In genomic region chr7:18041202-18041601, GRCh38 we compare ENCODE assay signal across 41 cellular contexts. TPM values are rescaled to one million over a fixed set of nuclear protein-coding genes. Genes with fewer than 3 reads are reported as not detected.
"Had no signal": no experiment of that assay in that cellular context is flagged by ENCODE, and none has a peak within 500 bp of the region (broad histone marks: within the 10 kb centered on the region; RNA-seq: fewer than 3 reads in every experiment).

No MANE protein-coding gene starts in this region.

- H3K4me3 ChIP-seq: heart right ventricle, left lung, lower lobe of right lung, mucosa of descending colon, right lobe of liver, thoracic aorta, vagina had no signal

- ATAC-seq: activated naive CD4-positive, alpha-beta T cell treated with anti-CD3 and anti-CD28 coated beads, Interleukin-2, amount 50 U/mL, for 72 hours; heart right ventricle; left lung; lower lobe of right lung; mucosa of descending colon; natural killer cell treated with Interleukin-12 subunit alpha and Interleukin-12 subunit beta and Interleukin-15 and Interleukin-18, amount 100 ng/mL, for 72 hours; right lobe of liver; stimulated activated effector memory CD8-positive, alpha-beta T cell treated with anti-CD3 and anti-CD28 coated beads, Interleukin-12 subunit alpha, Interleukin-12 subunit beta, amount 100 ng/mL, for 72 hours; T-helper 17 cell; WTC11 had no signal

- H3K27me3 ChIP-seq: brain microvascular endothelial cell, heart right ventricle, left lung, right lobe of liver, vagina had no signal

- H3K27ac ChIP-seq: heart right ventricle, left lung, lower lobe of right lung, right lobe of liver, thoracic aorta, vagina had no signal

- H3K9me3 Mint-ChIP-seq: activated CD4-positive, alpha-beta memory T cell treated with anti-CD3 and anti-CD28 coated beads, Interleukin-2, amount 10 ng/mL, durations not matched to agents 7 days and 5 days; activated CD4-positive, alpha-beta T cell treated with anti-CD3 and anti-CD28 coated beads, Interleukin-2, amount 10 ng/mL, durations not matched to agents 7 days and 5 days; activated T-helper 2 cell treated with anti-CD3 and anti-CD28 coated beads, Interferon-gamma antibody, Interleukin-2, Interleukin-4, amounts not matched to agents 10 μg/mL and 5 μg/mL and 100 μg/mL, durations not matched to agents 14 hours and 24 hours and 36 hours; natural killer cell treated with Interleukin-12 subunit alpha and Interleukin-12 subunit beta and Interleukin-15 and Interleukin-18, amount 100 ng/mL, for 72 hours; stimulated activated effector memory CD8-positive, alpha-beta T cell treated with anti-CD3 and anti-CD28 coated beads, Interleukin-12 subunit alpha, Interleukin-12 subunit beta, amount 100 ng/mL, for 72 hours; stimulated activated naive CD8-positive, alpha-beta T cell treated with anti-CD3 and anti-CD28 coated beads, Interleukin-15, Interleukin-2, amounts not matched to agents 100 ng/mL and 50 ng/mL, for 24 hours had no signal

- H3K9me3 ChIP-seq: left lung, lower lobe of right lung, mucosa of descending colon, right lobe of liver, thoracic aorta, vagina had no signal

- H3K36me3 Mint-ChIP-seq: natural killer cell treated with Interleukin-12 subunit alpha and Interleukin-12 subunit beta and Interleukin-15 and Interleukin-18, amount 100 ng/mL, for 72 hours; stimulated activated effector memory CD8-positive, alpha-beta T cell treated with anti-CD3 and anti-CD28 coated beads, Interleukin-12 subunit alpha, Interleukin-12 subunit beta, amount 100 ng/mL, for 72 hours; type B pancreatic cell; WTC11 had no signal

- DNase-seq: activated CD4-positive, alpha-beta memory T cell treated with anti-CD3 and anti-CD28 coated beads, Interleukin-2, amount 10 ng/mL, durations not matched to agents 7 days and 5 days; activated CD4-positive, alpha-beta T cell treated with anti-CD3 and anti-CD28 coated beads for 1 hour; activated CD4-positive, alpha-beta T cell treated with anti-CD3 and anti-CD28 coated beads, Interleukin-2, amount 10 ng/mL, durations not matched to agents 7 days and 5 days; activated CD8-positive, alpha-beta memory T cell treated with anti-CD3 and anti-CD28 coated beads, Interleukin-2, amount 50 U/mL, for 48 hours; activated naive CD4-positive, alpha-beta T cell; activated T-cell treated with anti-CD3 and anti-CD28 coated beads, Interleukin-2, amount 50 U/mL, for 24 hours; aorta; brain microvascular endothelial cell; foreskin melanocyte; heart right ventricle; kidney glomerular epithelial cell; left lung; lower lobe of right lung; mesendoderm; mucosa of descending colon; right lobe of liver; stimulated activated CD4-positive, alpha-beta T cell treated with anti-CD3 and anti-CD28 coated beads, Interleukin-12 subunit alpha, Interleukin-12 subunit beta, amount 100 ng/mL, for 4 hours; stimulated activated CD4-positive, alpha-beta T cell treated with anti-CD3 and anti-CD28 coated beads, Interleukin-4, amount 100 ng/mL, for 24 hours; T-helper 17 cell; T1000 had no signal

- H3K27ac Mint-ChIP-seq: activated CD4-positive, alpha-beta memory T cell treated with anti-CD3 and anti-CD28 coated beads, Interleukin-2, amount 10 ng/mL, durations not matched to agents 7 days and 5 days; activated CD4-positive, alpha-beta T cell treated with anti-CD3 and anti-CD28 coated beads, Interleukin-2, amount 10 ng/mL, durations not matched to agents 7 days and 5 days; activated naive CD4-positive, alpha-beta T cell treated with anti-CD3 and anti-CD28 coated beads, Interleukin-2, amount 50 U/mL, for 72 hours; activated T-cell treated with anti-CD3 and anti-CD28 coated beads, Interleukin-2, amount 50 U/mL, for 24 hours; activated T-helper 2 cell treated with anti-CD3 and anti-CD28 coated beads, Interferon-gamma antibody, Interleukin-2, Interleukin-4, amounts not matched to agents 10 μg/mL and 5 μg/mL and 100 μg/mL, durations not matched to agents 14 hours and 24 hours and 36 hours; natural killer cell treated with Interleukin-12 subunit alpha and Interleukin-12 subunit beta and Interleukin-15 and Interleukin-18, amount 100 ng/mL, for 72 hours; progenitor cell of endocrine pancreas; stimulated activated effector memory CD8-positive, alpha-beta T cell treated with anti-CD3 and anti-CD28 coated beads, Interleukin-12 subunit alpha, Interleukin-12 subunit beta, amount 100 ng/mL, for 72 hours; stimulated activated naive CD8-positive, alpha-beta T cell treated with anti-CD3 and anti-CD28 coated beads, Interleukin-15, Interleukin-2, amounts not matched to agents 100 ng/mL and 50 ng/mL, for 24 hours; T-helper 17 cell; type B pancreatic cell; WTC11 had no signal

- H3K36me3 ChIP-seq: brain microvascular endothelial cell, heart right ventricle, left lung, lower lobe of right lung, right lobe of liver, thoracic aorta, vagina had no signal

- H3K4me1 ChIP-seq: left lung, lower lobe of right lung, right lobe of liver, vagina had no signal

- H3K4me3 Mint-ChIP-seq: activated CD4-positive, alpha-beta memory T cell treated with anti-CD3 and anti-CD28 coated beads, Interleukin-2, amount 10 ng/mL, durations not matched to agents 7 days and 5 days; activated CD4-positive, alpha-beta T cell treated with anti-CD3 and anti-CD28 coated beads, Interleukin-2, amount 10 ng/mL, durations not matched to agents 7 days and 5 days; activated T-cell treated with anti-CD3 and anti-CD28 coated beads, Interleukin-2, amount 50 U/mL, for 24 hours; natural killer cell treated with Interleukin-12 subunit alpha and Interleukin-12 subunit beta and Interleukin-15 and Interleukin-18, amount 100 ng/mL, for 72 hours; stimulated activated effector memory CD8-positive, alpha-beta T cell treated with anti-CD3 and anti-CD28 coated beads, Interleukin-12 subunit alpha, Interleukin-12 subunit beta, amount 100 ng/mL, for 72 hours; stimulated activated naive CD8-positive, alpha-beta T cell treated with anti-CD3 and anti-CD28 coated beads, Interleukin-15, Interleukin-2, amounts not matched to agents 100 ng/mL and 50 ng/mL, for 24 hours; T-helper 17 cell; type B pancreatic cell; WTC11 had no signal

- H3K27me3 Mint-ChIP-seq: activated CD4-positive, alpha-beta memory T cell treated with anti-CD3 and anti-CD28 coated beads, Interleukin-2, amount 10 ng/mL, durations not matched to agents 7 days and 5 days; activated CD4-positive, alpha-beta T cell treated with anti-CD3 and anti-CD28 coated beads, Interleukin-2, amount 10 ng/mL, durations not matched to agents 7 days and 5 days; activated T-cell treated with anti-CD3 and anti-CD28 coated beads, Interleukin-2, amount 50 U/mL, for 24 hours; progenitor cell of endocrine pancreas; stimulated activated naive CD8-positive, alpha-beta T cell treated with anti-CD3 and anti-CD28 coated beads, Interleukin-15, Interleukin-2, amounts not matched to agents 100 ng/mL and 50 ng/mL, for 24 hours; type B pancreatic cell had no signal

- H3K4me1 Mint-ChIP-seq: activated CD4-positive, alpha-beta memory T cell treated with anti-CD3 and anti-CD28 coated beads, Interleukin-2, amount 10 ng/mL, durations not matched to agents 7 days and 5 days; activated CD4-positive, alpha-beta T cell treated with anti-CD3 and anti-CD28 coated beads, Interleukin-2, amount 10 ng/mL, durations not matched to agents 7 days and 5 days; stimulated activated effector memory CD8-positive, alpha-beta T cell treated with anti-CD3 and anti-CD28 coated beads, Interleukin-12 subunit alpha, Interleukin-12 subunit beta, amount 100 ng/mL, for 72 hours; T-helper 17 cell; WTC11 had no signal

RNA-seq across cellular contexts. Expression of gene PRPS1L1, which starts 13.6 kb away (rescaled TPM):
- total RNA-seq: activated CD4-positive, alpha-beta memory T cell treated with anti-CD3 and anti-CD28 coated beads, Interleukin-2, amount 10 ng/mL, durations not matched to agents 7 days and 5 days; activated CD4-positive, alpha-beta T cell treated with anti-CD3 and anti-CD28 coated beads, Interleukin-2, amount 10 ng/mL, durations not matched to agents 7 days and 5 days; activated naive CD4-positive, alpha-beta T cell treated with anti-CD3 and anti-CD28 coated beads, Interleukin-2, amount 50 U/mL, for 72 hours; activated T-helper 2 cell treated with anti-CD3 and anti-CD28 coated beads, Interferon-gamma antibody, Interleukin-2, Interleukin-4, amounts not matched to agents 10 μg/mL and 5 μg/mL and 100 μg/mL, durations not matched to agents 14 hours and 24 hours and 36 hours; aorta; cardiac septum; endothelial cell of umbilical vein; fibroblast of lung; glomerular endothelial cell; heart right ventricle; left lung; lower lobe of right lung; mucosa of descending colon; myocyte; natural killer cell treated with Interleukin-12 subunit alpha and Interleukin-12 subunit beta and Interleukin-15 and Interleukin-18, amount 100 ng/mL, for 72 hours; osteoblast; progenitor cell of endocrine pancreas; renal cortical epithelial cell; right lobe of liver; skeletal muscle tissue; subcutaneous adipose tissue; T-helper 17 cell; thoracic aorta; vagina; WTC11 had no signal
- polyA plus RNA-seq: adipose tissue, aorta, endothelial cell of umbilical vein, esophagus, fibroblast of lung, heart right ventricle had no signal
